Comparison of ENCODE assay signal across 9 cellular contexts in the genomic region with DNA sequence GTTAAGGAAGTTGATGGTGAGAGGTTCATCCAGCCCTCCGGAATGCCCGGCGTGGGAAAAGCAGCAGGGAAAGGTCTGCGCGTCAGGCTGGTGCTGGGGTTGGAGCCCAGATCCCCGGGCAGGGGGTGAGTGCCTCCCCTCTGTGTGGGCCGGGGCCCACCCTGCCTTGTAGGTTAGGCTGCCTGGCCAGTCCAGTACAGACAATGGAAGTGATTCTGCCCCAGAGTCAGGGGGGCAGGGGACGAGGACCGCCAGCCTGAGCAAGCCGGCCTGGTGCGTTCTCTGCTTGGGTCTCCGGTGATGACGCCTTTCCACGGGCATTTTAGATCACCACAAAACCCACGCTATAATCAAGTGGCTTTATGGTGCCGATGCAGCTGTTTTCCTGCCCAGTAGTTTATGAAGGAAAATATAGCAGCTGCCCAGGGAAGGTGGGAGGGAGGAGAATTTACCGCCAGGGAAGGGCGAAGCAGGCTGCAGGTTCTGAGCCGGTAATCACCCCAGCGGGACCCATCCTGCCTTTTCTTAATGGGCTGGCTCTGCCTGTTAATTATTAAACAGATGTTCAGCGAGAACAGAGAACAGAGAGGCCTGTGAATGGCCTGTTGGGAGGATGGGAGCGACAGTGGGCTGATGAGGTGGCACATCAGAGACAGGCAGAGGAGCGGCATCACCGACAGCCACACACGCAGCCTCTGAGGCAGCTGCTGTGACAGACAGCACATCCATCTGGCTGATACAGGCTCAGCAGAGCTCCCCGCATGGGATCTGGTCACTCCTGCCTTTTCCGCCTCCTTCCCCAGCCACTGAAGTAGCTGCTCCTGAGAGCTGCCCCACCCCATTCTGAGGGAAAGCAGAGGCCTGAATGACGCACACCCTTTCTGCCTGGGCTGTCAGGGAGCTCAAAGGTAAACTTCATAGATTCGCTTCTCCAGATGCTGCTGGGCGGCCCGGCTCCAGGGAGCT. TPM values are rescaled to one million over a fixed set of nuclear protein-coding genes. Genes with fewer than 3 reads are reported as not detected.
DNase-seq lines count a peak whose midpoint lies in the region; ATAC-seq and TF ChIP-seq lines count a peak whose summit lies in the region.
"Had no signal": no experiment of that assay in that cellular context is flagged by ENCODE, and none has a peak within 500 bp of the region (broad histone marks: within the 10 kb centered on the region; RNA-seq: fewer than 3 reads in every experiment).

No MANE protein-coding gene starts in this region.

- H3K27ac Mint-ChIP-seq in Caco-2 (ENCODE audit: unreplicated experiment) (peak overlapping the region; percentile 96), nephron progenitor cell (peak overlapping the region; percentile 46)

- CTCF ChIA-PET in Caco-2 (lab: Charles Lee) = interaction anchor here (0.6 to 1.2 kb wide), 7 partner anchors 8 to 491 kb away, joined by 3 to 5 read pairs (median 3); partner anchors contain the start of gene MELTF

- peak overlapping the region; percentile 75 for H3K4me3 Mint-ChIP-seq in Caco-2 (ENCODE audit: unreplicated experiment)
- H3K4me3 Mint-ChIP-seq in nephron progenitor cell = peak overlapping the region; percentile 46

- H3K27me3 Mint-ChIP-seq in Caco-2 (ENCODE audit: insufficient read depth, unreplicated experiment) = no peaks in the 10 kb centered on the region
- peaks cover 16% of the 10 kb centered on the region for H3K27me3 Mint-ChIP-seq in nephron progenitor cell (ENCODE audit: low read depth, poor library complexity)

- H3K36me3 ChIP-seq in Caco-2 (ENCODE audit: control insufficient read depth, insufficient read depth, low read length) (no peaks in the 10 kb centered on the region; the same call in 1 of the 2 replicates), endocrine pancreas (ENCODE audit: control insufficient read depth, insufficient read depth, low read length) (no peaks in the 10 kb centered on the region), ascending aorta (no peaks in the 10 kb centered on the region)
- H3K36me3 ChIP-seq: SJSA1 had no signal

- TF ChIP-seq CTCF in Caco-2 (IDR thresholded peaks at IDR 0.05; ENCODE audit: insufficient read depth in 1 of 2, low read depth in 1 of 2, low read length in 1 of 2, severe bottlenecking in 1 of 2, unreplicated experiment in 1 of 2) = no peak
- TF ChIP-seq CTCF in nephron progenitor cell (IDR thresholded peaks at IDR 0.05) = no peak
- no peak for TF ChIP-seq CTCF in ascending aorta (IDR thresholded peaks at IDR 0.05)

- H3K9me3 Mint-ChIP-seq in Caco-2 (ENCODE audit: unreplicated experiment) (no peaks in the 10 kb centered on the region), nephron progenitor cell (no peaks in the 10 kb centered on the region)

- H3K4me1 ChIP-seq in Caco-2 (peaks cover 43% of the 10 kb centered on the region), endocrine pancreas (ENCODE audit: control insufficient read depth, insufficient read depth, low read length) (no peaks in the 10 kb centered on the region), ascending aorta (peaks cover 0 to 3% of the 10 kb centered on the region in 2 donors)

- no peak for ATAC-seq in HG03135 (IDR thresholded peaks at IDR 0.05; ENCODE audit: unreplicated experiment)

- intact Hi-C loops in Caco-2 (cut with micrococcal nuclease; ENCODE audit: unreplicated experiment) (loop anchor here (1.0 to 2.0 kb wide), 2 partner anchors 12 to 34 kb away; partner anchors contain the start of gene BDH1), ascending aorta (cut with DNase I) (no loop called here)

- peak overlapping the region; percentile 63 for H3K9ac ChIP-seq in endocrine pancreas (ENCODE audit: control insufficient read depth, insufficient read depth, low read length)

- H3K4me1 Mint-ChIP-seq in Caco-2 (ENCODE audit: low read depth, unreplicated experiment) = peaks cover 39% of the 10 kb centered on the region
- peaks cover 55% of the 10 kb centered on the region for H3K4me1 Mint-ChIP-seq in nephron progenitor cell

- H3K27me3 ChIP-seq in Caco-2 (replicated peaks; ENCODE audit: control insufficient read depth, insufficient read depth, low read length) (no peaks in the 10 kb centered on the region), endocrine pancreas (ENCODE audit: control insufficient read depth, insufficient read depth, low read length) (no peaks in the 10 kb centered on the region), ascending aorta (no peaks in the 10 kb centered on the region)
- H3K27me3 ChIP-seq: SJSA1 had no signal

- H3K9me3 ChIP-seq in Caco-2 = no peaks in the 10 kb centered on the region
- H3K9me3 ChIP-seq in endocrine pancreas (ENCODE audit: control insufficient read depth, low read length) = no peaks in the 10 kb centered on the region
- H3K9me3 ChIP-seq in ascending aorta = no peaks in the 10 kb centered on the region
- H3K9me3 ChIP-seq: SJSA1 had no signal

- BruUV-seq in Caco-2 (replicated peaks; lab: Mats Ljungman, UMichigan) = TSS peak; percentile 51

- DNase-seq in Caco-2 (peak; percentile 84 to 89), NCI-H226 (peak; percentile 29), nephron progenitor cell (peak; percentile 39), germinal center (ENCODE audit: low spot score) (no peak), UCSD-AML1 (lab: John Stamatoyannopoulos, UW; ENCODE audit: unreplicated experiment) (no peak), ascending aorta (ENCODE audit: low spot score in 2 of 2) (no peak)

- POLR2A ChIA-PET in Caco-2 (lab: Charles Lee) = interaction anchor here (0.5 to 1.1 kb wide), 3 partner anchors 35 to 289 kb away, joined by 3 to 5 read pairs (median 5); partner anchors contain the start of gene BDH1

- H3K27ac ChIP-seq in ascending aorta = no peak overlapping the region
- H3K27ac ChIP-seq: SJSA1 had no signal

- H3K36me3 Mint-ChIP-seq in Caco-2 (ENCODE audit: insufficient read depth, unreplicated experiment) (peaks cover under 1% of the 10 kb centered on the region), nephron progenitor cell (ENCODE audit: low read depth) (no peaks in the 10 kb centered on the region)

- H3K4me3 ChIP-seq in Caco-2 (ENCODE audit: low read depth, low read length) = peak overlapping the region; percentile 17
- H3K4me3 ChIP-seq in endocrine pancreas (ENCODE audit: control insufficient read depth, insufficient read depth, low read length) = no peak overlapping the region
- H3K4me3 ChIP-seq in ascending aorta = no peak overlapping the region
- H3K4me3 ChIP-seq: SJSA1 had no signal

RNA-seq across cellular contexts. Expression of gene BDH1, which starts 35.2 kb away (rescaled TPM):
- total RNA-seq in Caco-2 (2022) = 41.8 and 43.8 TPM in 2 replicates
- not detected for total RNA-seq in ascending aorta

Comparison
In these comparisons a context has a peak if more than half of its experiments do, and no peak if none do; other contexts are left out.
1. DNase-seq: peak in Caco-2 (2 of 2), NCI-H226 (single experiment) and nephron progenitor cell (single experiment); none in germinal center (single experiment), UCSD-AML1 (single experiment) and ascending aorta (0 of 2).
2. RNA of gene BDH1, which starts 35.2 kb away (total RNA-seq): 41.8 to 43.8 TPM in Caco-2; not detected in ascending aorta (single experiment); every median in the first group is over 10 times any median in the second.